ENCODE assay signal across 1 cellular context in genomic region chrX:103158317-103158621, GRCh38.
A peak's percentile ranks its signal among the peaks of the same experiment; 100 is the strongest.
TF ChIP-seq lines count a peak whose summit lies in the region.

No MANE protein-coding gene starts in this region.

TF ChIP-seq in HepG2, 621 proteins besides CTCF, POLR2A, EP300 and RAD21:
- TF ChIP-seq ZNF281 (CRISPR knock-in tag; IDR thresholded peaks at IDR 0.05; ENCODE audit: borderline replicate concordance) (no peak), CEBPB (IDR thresholded peaks at IDR 0.05; ENCODE audit: borderline replicate concordance, low read depth, low read length) (peak; percentile 24; the same call in 1 of the 2 replicates)
